1 cellular context compared by ENCODE assay signal in the genomic region with DNA sequence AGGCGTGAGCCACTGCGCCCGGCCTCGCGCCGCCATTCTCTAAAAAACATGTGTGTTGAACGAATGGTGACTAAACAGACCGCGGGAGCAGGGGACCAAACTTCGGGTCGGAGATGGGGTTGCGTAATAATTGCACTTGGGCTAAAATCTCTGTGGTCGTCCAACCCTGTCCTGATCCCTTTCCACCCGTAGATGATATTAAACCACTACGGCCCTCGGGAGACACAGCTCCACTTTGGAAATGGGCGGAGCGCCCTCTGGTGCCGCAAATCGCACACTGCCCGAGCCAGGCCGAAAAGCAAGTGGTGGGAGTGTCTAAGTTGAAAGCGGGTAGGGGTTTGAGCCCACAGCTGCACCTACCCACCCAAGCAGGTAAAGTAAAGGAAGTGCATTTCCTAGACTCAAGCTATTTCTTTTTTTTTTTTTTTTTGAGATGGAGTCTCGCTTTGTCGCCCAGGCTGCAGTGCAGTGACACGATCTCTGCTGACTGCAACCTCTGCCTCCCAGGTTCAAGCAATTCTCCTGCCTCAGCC.
TF ChIP-seq lines count a peak whose summit lies in the region.

No MANE protein-coding gene starts in this region.

TF ChIP-seq in SK-N-SH, 30 proteins besides CTCF, POLR2A, EP300 and RAD21:
- TF ChIP-seq, protein P1, sequence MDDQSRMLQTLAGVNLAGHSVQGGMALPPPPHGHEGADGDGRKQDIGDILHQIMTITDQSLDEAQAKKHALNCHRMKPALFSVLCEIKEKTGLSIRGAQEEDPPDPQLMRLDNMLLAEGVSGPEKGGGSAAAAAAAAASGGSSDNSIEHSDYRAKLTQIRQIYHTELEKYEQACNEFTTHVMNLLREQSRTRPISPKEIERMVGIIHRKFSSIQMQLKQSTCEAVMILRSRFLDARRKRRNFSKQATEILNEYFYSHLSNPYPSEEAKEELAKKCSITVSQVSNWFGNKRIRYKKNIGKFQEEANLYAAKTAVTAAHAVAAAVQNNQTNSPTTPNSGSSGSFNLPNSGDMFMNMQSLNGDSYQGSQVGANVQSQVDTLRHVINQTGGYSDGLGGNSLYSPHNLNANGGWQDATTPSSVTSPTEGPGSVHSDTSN (IDR thresholded peaks at IDR 0.05): no peak
- peak; percentile 88 for TF ChIP-seq SMC3 (IDR thresholded peaks at IDR 0.05; ENCODE audit: low read depth, low read length)
- TF ChIP-seq RCOR1 (IDR thresholded peaks at IDR 0.05; ENCODE audit: low read length): 0 out of 2 replicates have a peak, but pooled peaks have one; percentile 15
- TF ChIP-seq SIN3A (IDR thresholded peaks at IDR 0.05; ENCODE audit: borderline replicate concordance, low read depth, low read length): no peak
